In the genomic region with DNA sequence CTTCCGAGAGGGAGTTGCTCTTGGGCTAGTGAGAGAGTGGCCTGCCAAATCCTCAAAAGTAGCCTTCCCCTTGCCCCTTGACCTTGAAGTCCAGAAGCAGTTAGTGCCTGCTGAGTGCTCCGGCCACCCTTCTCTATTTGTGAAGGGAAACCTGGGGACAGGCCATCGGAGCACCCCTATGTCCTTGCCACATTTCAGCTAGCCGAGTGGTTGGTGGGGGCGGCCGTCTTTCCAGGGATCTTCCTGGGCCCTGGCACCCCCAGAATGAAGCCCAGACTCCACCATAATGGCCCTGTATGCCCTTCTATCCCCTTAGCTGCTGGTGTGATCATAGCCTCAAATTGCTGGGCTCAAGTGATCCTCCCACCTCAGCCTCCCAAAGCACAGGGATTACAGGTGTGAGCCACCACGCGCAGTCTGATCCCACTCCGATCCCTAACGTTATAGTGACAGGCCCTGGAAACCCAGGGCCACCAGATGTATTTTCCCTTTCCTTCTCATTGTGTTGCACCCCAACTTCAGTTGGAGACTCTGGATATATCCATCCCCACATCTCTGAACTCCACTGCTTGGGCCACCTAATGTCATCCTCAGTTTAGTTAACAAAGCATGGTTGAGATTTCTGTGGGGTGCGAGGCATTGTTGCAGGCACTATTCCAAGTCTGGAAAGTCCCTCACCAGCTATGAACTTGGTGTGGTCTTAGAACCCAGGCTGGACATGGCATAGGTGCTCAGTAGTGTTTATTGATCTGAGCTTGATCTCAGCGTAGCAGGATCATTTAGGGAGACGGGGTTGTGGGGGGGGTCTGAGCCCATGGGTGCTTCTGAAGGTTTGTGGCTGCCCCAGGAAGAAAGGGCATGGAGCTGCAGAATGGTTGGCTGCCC, we compare ENCODE assay signal across 8 cellular contexts. TPM values are rescaled to one million over a fixed set of nuclear protein-coding genes. Genes with fewer than 3 reads are reported as not detected.
DNase-seq lines count a peak whose midpoint lies in the region; ATAC-seq and TF ChIP-seq lines count a peak whose summit lies in the region.

No MANE protein-coding gene starts in this region.

- peak; percentile 22 for DNase-seq in ELR (ENCODE audit: low read depth)
- DNase-seq in T-cell, result no peak
- DNase-seq in fibroblast of mammary gland (ENCODE audit: low read depth), result no peak
- no peak for DNase-seq in psoas muscle
- no peak for DNase-seq in mesenteric fat pad (ENCODE audit: low spot score)
- DNase-seq in H4 (ENCODE audit: low spot score), result no peak

- H3K36me3 ChIP-seq in psoas muscle (ENCODE audit: insufficient read depth in 1 of 2, low read depth in 1 of 2), result no peaks in the 10 kb centered on the region

- WGBS in psoas muscle, 3 donors, result 61 to 69% (median 63%) methylated on average over 12 to 13 of the region's 13 CpGs

- ATAC-seq in T-cell (replicated peaks in 1 of 4) (no peak), psoas muscle (no peak), GM18907 (IDR thresholded peaks at IDR 0.05; ENCODE audit: unreplicated experiment) (no peak), HG03354 (IDR thresholded peaks at IDR 0.05; ENCODE audit: poor library complexity, severe bottlenecking, unreplicated experiment) (no peak)

- peaks cover 41% of the 10 kb centered on the region for H3K4me1 ChIP-seq in psoas muscle

- POLR2A ChIA-PET in T-cell (lab: Charles Lee), result interaction anchor here in 1 of 2 donors (0.6 to 2.6 kb wide), 4 partner anchors 9 to 250 kb away, joined by 3 to 9 read pairs (median 6); no protein-coding TSS in a partner anchor

- peaks cover 10% of the 10 kb centered on the region for H3K36me3 Mint-ChIP-seq in T-cell

- H3K4me3 ChIP-seq in fibroblast of mammary gland (ENCODE audit: control insufficient read depth, low read depth, low read length), result peak overlapping the region; percentile 82
- peak overlapping the region; percentile 98 for H3K4me3 ChIP-seq in psoas muscle

- intact Hi-C loops in psoas muscle (cut with DNase I), result loop anchor here in 1 of 2 donors (2.0 kb wide), 1 partner anchor 43 kb away; no protein-coding TSS in a partner anchor

- H3K27me3 Mint-ChIP-seq in T-cell, result no peaks in the 10 kb centered on the region

- H3K27ac ChIP-seq in psoas muscle, result peak overlapping the region; percentile 93

- H3K27me3 ChIP-seq in psoas muscle (ENCODE audit: insufficient read depth in 3 of 3, low read length in 2 of 3), result no peaks in the 10 kb centered on the region

- H3K9me3 Mint-ChIP-seq in T-cell, result no peaks in the 10 kb centered on the region

- no peaks in the 10 kb centered on the region for H3K9me3 ChIP-seq in psoas muscle

- peak overlapping the region; percentile 95 to 99 for H3K27ac Mint-ChIP-seq in T-cell

- peak overlapping the region in 2 of 3 donors; percentile 98 to 99 for H3K4me3 Mint-ChIP-seq in T-cell

- TF ChIP-seq CTCF in fibroblast of mammary gland (conservative IDR thresholded peaks at IDR 0.05; ENCODE audit: control insufficient read depth, insufficient read depth, low read depth, low read length), result no peak
- TF ChIP-seq CTCF in psoas muscle (IDR thresholded peaks at IDR 0.05), result no peak

- CTCF ChIA-PET in T-cell (lab: Charles Lee), result interaction anchor here (0.5 to 3.4 kb wide), 5 partner anchors 10 to 52 kb away, joined by 3 to 18 read pairs (median 12); no protein-coding TSS in a partner anchor

- H3K4me1 Mint-ChIP-seq in T-cell, result peaks cover 57 to 60% (median 59%) of the 10 kb centered on the region in 3 donors

RNA-seq across cellular contexts. Expression of gene TSPAN14, which starts 1.6 kb away (rescaled TPM):
- 100 to 1,000 TPM; 130 to 204 (median 194) TPM for total RNA-seq in T-cell
- 10 to 100 TPM; 23.9 to 33.3 (median 25.7) TPM for total RNA-seq in psoas muscle
- polyA plus RNA-seq in psoas muscle, result 10 to 100 TPM; 19.4 to 20.0 (median 19.6) TPM
- 177 TPM for total RNA-seq in mesenteric fat pad
- total RNA-seq in H4 (2014; rRNA removed; shearing (Covaris generic)), result 16.2 and 16.4 TPM in 2 replicates

RNA-seq across cellular contexts. Expression of gene PRXL2A, which starts 47.4 kb away (rescaled TPM):
- total RNA-seq in T-cell (1 to 10 TPM; 2.9 to 6.3 (median 5.2) TPM), psoas muscle (10 to 100 TPM; 34.2 to 51.8 (median 41.4) TPM), mesenteric fat pad (500 TPM)
- polyA plus RNA-seq in psoas muscle, result 10 to 100 TPM; 19.0 to 39.9 (median 28.4) TPM
- total RNA-seq in H4 (2014; rRNA removed; shearing (Covaris generic)), result 14.2 and 18.4 TPM in 2 replicates
